Comparison of ENCODE assay signal across 20 cellular contexts in genomic region chr2:175567435-175568061, GRCh38.
DNase-seq lines count a peak whose midpoint lies in the region; ATAC-seq and TF ChIP-seq lines count a peak whose summit lies in the region.
"Had no signal": no experiment of that assay in that cellular context is flagged by ENCODE, and none has a peak within 500 bp of the region (broad histone marks: within the 10 kb centered on the region; RNA-seq: fewer than 3 reads in every experiment).

No MANE protein-coding gene starts in this region.

- no peak overlapping the region for H2BK120ac ChIP-seq in mesendoderm (ENCODE audit: low read depth, low read length)

- TF ChIP-seq POLR2A in adrenal gland (IDR thresholded peaks at IDR 0.05), result no peak

- no peak overlapping the region for H3K4me2 ChIP-seq in DND-41 (ENCODE audit: insufficient read depth, low read length)
- no peak overlapping the region for H3K4me2 ChIP-seq in mesendoderm (ENCODE audit: low read length)
- H3K4me2 ChIP-seq: KMS-11 had no signal

- DNase-seq in DND-41, result peak; percentile 12
- DNase-seq in HT1080 (ENCODE audit: low read depth), result peak; percentile 33
- peak in 1 of 7 donors; percentile 20 for DNase-seq in adrenal gland
- peak; percentile 30 for DNase-seq in mesendoderm
- no peak for DNase-seq in mucosa of gallbladder (ENCODE audit: low spot score)
- DNase-seq in stimulated activated CD4-positive, alpha-beta T cell treated with anti-CD3 and anti-CD28 coated beads, Interleukin-4, amount 100 ng/mL, for 24 hours, result no peak
- no peak for DNase-seq in NCI-H1105 treated with DMSO at 0.1 percent for 48 hours (lab: John Stamatoyannopoulos, UW)
- no peak for DNase-seq in mesenteric fat pad (ENCODE audit: low spot score)
- DNase-seq: activated CD4-positive, alpha-beta T cell treated with anti-CD3 and anti-CD28 coated beads, Interleukin-2, amount 50 U/mL, for 4 hours; activated naive CD4-positive, alpha-beta T cell treated with Interleukin-2 at 50 U/mL for 16 hours; AML-193; colonic mucosa; foreskin melanocyte; NCI-H1436; ovary; stimulated activated CD4-positive, alpha-beta T cell treated with anti-CD3 and anti-CD28 coated beads, Interleukin-4, amount 100 ng/mL, for 4 hours; SW 1271 had no signal

- H3K36me3 ChIP-seq in DND-41 (ENCODE audit: insufficient read depth, low read length) (no peaks in the 10 kb centered on the region), adrenal gland (replicated peaks in 1 of 2) (no peaks in the 10 kb centered on the region), mesendoderm (ENCODE audit: control insufficient read depth, insufficient read depth, low read length) (no peaks in the 10 kb centered on the region)
- H3K36me3 ChIP-seq: colonic mucosa, ovary, suprapubic skin had no signal

- peak overlapping the region; percentile 13; the same call in 1 of the 2 replicates for H2AFZ ChIP-seq in DND-41 (ENCODE audit: low read depth, low read length)

- H3K4me1 ChIP-seq in DND-41 (ENCODE audit: insufficient read depth, low read length) (no peaks in the 10 kb centered on the region), adrenal gland (replicated peaks in 1 of 2) (no peaks in the 10 kb centered on the region), mesendoderm (ENCODE audit: control insufficient read depth, low read depth, low read length) (no peaks in the 10 kb centered on the region)
- H3K4me1 ChIP-seq: colonic mucosa, suprapubic skin had no signal

- H2BK15ac ChIP-seq in mesendoderm (replicated peaks; ENCODE audit: low read depth), result no peak overlapping the region

- H3K4me3 ChIP-seq in DND-41 (ENCODE audit: low read depth in 1 of 2, low read length in 2 of 2), result no peak overlapping the region
- peak overlapping the region in 3 of 4 donors; percentile 1 to 39 (median 2) for H3K4me3 ChIP-seq in adrenal gland
- H3K4me3 ChIP-seq in mesendoderm (ENCODE audit: low read length), result no peak overlapping the region
- H3K4me3 ChIP-seq: colonic mucosa, ovary, skin epidermis, suprapubic skin had no signal

- H3K27me3 ChIP-seq in DND-41 (ENCODE audit: insufficient read depth, low read length, poor library complexity) (peaks cover 10% of the 10 kb centered on the region), adrenal gland (no peaks in the 10 kb centered on the region), mesendoderm (ENCODE audit: insufficient read depth, low read length, poor library complexity) (no peaks in the 10 kb centered on the region)
- H3K27me3 ChIP-seq: colonic mucosa, ovary, suprapubic skin had no signal

- ATAC-seq in DND-41 (ENCODE audit: insufficient read depth, low read depth), result peak; percentile 69

- H3K27ac ChIP-seq in DND-41 (ENCODE audit: low read length) (no peak overlapping the region), adrenal gland (no peak overlapping the region), mesendoderm (ENCODE audit: low read depth, low read length) (no peak overlapping the region)
- H3K27ac ChIP-seq: colonic mucosa, KMS-11, ovary, skin epidermis, suprapubic skin had no signal

- H4K20me1 ChIP-seq in DND-41 (ENCODE audit: insufficient read depth, low read length), result no peaks in the 10 kb centered on the region

- H2AK5ac ChIP-seq in mesendoderm (ENCODE audit: low read length), result no peak overlapping the region

- no peak overlapping the region for H4K5ac ChIP-seq in mesendoderm (ENCODE audit: low read length)

- H3K4ac ChIP-seq in mesendoderm (ENCODE audit: low read depth, low read length), result no peak overlapping the region

- H3K56ac ChIP-seq in mesendoderm (ENCODE audit: low read length), result no peak overlapping the region

- H3K9me3 ChIP-seq in DND-41 (ENCODE audit: insufficient read depth, low read length, severe bottlenecking) (no peaks in the 10 kb centered on the region), adrenal gland (replicated peaks in 1 of 3) (no peaks in the 10 kb centered on the region)
- H3K9me3 ChIP-seq: colonic mucosa, ovary, suprapubic skin had no signal

- no peaks in the 10 kb centered on the region for H3K79me1 ChIP-seq in mesendoderm (ENCODE audit: low read length)

- H3K18ac ChIP-seq in mesendoderm (ENCODE audit: low read length), result no peak overlapping the region

- H2BK5ac ChIP-seq in mesendoderm (ENCODE audit: low read length), result no peak overlapping the region

- H3K79me2 ChIP-seq in DND-41 (ENCODE audit: insufficient read depth, low read length) (no peaks in the 10 kb centered on the region), mesendoderm (ENCODE audit: control insufficient read depth, insufficient read depth, low read length) (no peaks in the 10 kb centered on the region)

- H3K23ac ChIP-seq in mesendoderm (ENCODE audit: low read length), result no peak overlapping the region

- no peak overlapping the region for H4K8ac ChIP-seq in mesendoderm (ENCODE audit: low read depth, low read length)

- 27 to 41% (median 34%) methylated on average over 4 of the region's 4 CpGs for WGBS in adrenal gland, 4 donors
- no CpG with 5 or more reads among the region's 4 CpGs for WGBS in mesendoderm (ENCODE audit: extremely low coverage, insufficient coverage, low lambda C conversion rate)

- TF ChIP-seq CTCF in DND-41 (IDR thresholded peaks at IDR 0.05; ENCODE audit: borderline replicate concordance, extremely low read depth, low read length, poor library complexity, severe bottlenecking) (no peak), adrenal gland (IDR thresholded peaks at IDR 0.05) (no peak)

- no peak overlapping the region for H3K9ac ChIP-seq in DND-41 (ENCODE audit: low read depth, low read length)
- no peak overlapping the region for H3K9ac ChIP-seq in mesendoderm (ENCODE audit: low read length)
- H3K9ac ChIP-seq: KMS-11 had no signal

- intact Hi-C loops in adrenal gland (cut with DNase I), result no loop called here

Comparison
In these comparisons a context has a peak if more than half of its experiments do, and no peak if none do; other contexts are left out.
1. DNase-seq: peak in DND-41 (single experiment), HT1080 (single experiment) and mesendoderm (single experiment); none in mucosa of gallbladder (single experiment), stimulated activated CD4-positive, alpha-beta T cell treated with anti-CD3 and anti-CD28 coated beads, Interleukin-4, amount 100 ng/mL, for 24 hours (single experiment), NCI-H1105 treated with DMSO at 0.1 percent for 48 hours (single experiment) and mesenteric fat pad (single experiment).
2. H3K4me3 ChIP-seq: peak in adrenal gland (3 of 4); none in DND-41 (0 of 2) and mesendoderm (single experiment).